Comparison of ENCODE assay signal across 19 cellular contexts in the genomic region with DNA sequence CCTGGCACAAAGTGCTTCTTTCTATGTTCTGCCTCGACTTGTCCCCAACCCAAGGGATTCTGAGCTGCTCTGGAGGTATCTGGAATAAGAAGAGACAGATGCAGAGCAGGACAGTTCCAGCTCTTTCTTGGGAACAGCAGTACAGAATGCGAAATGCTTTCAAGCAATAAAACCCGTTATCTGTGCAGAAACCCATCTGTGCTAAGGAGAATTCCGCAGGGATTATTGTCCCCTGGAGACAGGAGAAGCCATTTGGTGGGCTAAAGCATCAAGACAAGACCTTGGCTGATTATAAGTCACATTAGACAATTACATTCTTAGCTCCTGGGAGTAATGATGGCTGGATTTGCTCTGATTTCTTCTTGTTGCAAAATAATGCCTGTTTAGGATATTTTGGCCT.
"Had no signal": no experiment of that assay in that cellular context is flagged by ENCODE, and none has a peak within 500 bp of the region (broad histone marks: within the 10 kb centered on the region; RNA-seq: fewer than 3 reads in every experiment).

No MANE protein-coding gene starts in this region.

- H3K9me3 ChIP-seq: mucosa of descending colon, stomach, transverse colon had no signal

- H3K4me3 ChIP-seq: mucosa of descending colon, stomach, transverse colon had no signal

- H3K27me3 ChIP-seq: stomach, transverse colon had no signal

- ATAC-seq: activated CD4-positive, alpha-beta T cell treated with anti-CD3 and anti-CD28 coated beads for 36 hours; activated T-cell treated with anti-CD3 and anti-CD28 coated beads, Interleukin-2, amount 50 U/mL, for 4 hours; mucosa of descending colon; sciatic nerve; stimulated activated memory B cell treated with anti-CD40 and anti-IgM and Interleukin-4, amounts not matched to agents 10 μg/mL and 1 μg/mL and 100 μg/mL, for 72 hours had no signal

- H3K27ac ChIP-seq: epithelial cell of prostate, transverse colon had no signal

- H3K36me3 ChIP-seq: stomach, transverse colon had no signal

- FAIRE-seq: small intestine had no signal

- DNase-seq: activated B cell treated with CpG ODN at 0.5 μM for 24 hours; activated CD4-positive, alpha-beta T cell treated with anti-CD3 and anti-CD28 coated beads for 36 hours; activated CD4-positive, alpha-beta T cell treated with anti-CD3 and anti-CD28 coated beads, Interleukin-2, amount 50 U/mL, for 4 hours; activated CD8-positive, alpha-beta memory T cell treated with anti-CD3 and anti-CD28 coated beads, Interleukin-2, amount 50 U/mL, for 48 hours; activated naive CD4-positive, alpha-beta T cell treated with Interleukin-2 at 50 U/mL for 16 hours; activated naive CD8-positive, alpha-beta T cell treated with anti-CD3 and anti-CD28 coated beads for 36 hours; activated T-cell treated with anti-CD3 and anti-CD28 coated beads, Interleukin-2, amount 50 U/mL, for 4 hours; hippocampal formation; mucosa of descending colon; nephron progenitor cell; nucleus accumbens; small intestine; stimulated activated CD4-positive, alpha-beta T cell treated with anti-CD3 and anti-CD28 coated beads, Interleukin-15, amount 100 ng/mL, for 24 hours; stomach; T-helper 9 cell; transverse colon had no signal
